In the genomic region with DNA sequence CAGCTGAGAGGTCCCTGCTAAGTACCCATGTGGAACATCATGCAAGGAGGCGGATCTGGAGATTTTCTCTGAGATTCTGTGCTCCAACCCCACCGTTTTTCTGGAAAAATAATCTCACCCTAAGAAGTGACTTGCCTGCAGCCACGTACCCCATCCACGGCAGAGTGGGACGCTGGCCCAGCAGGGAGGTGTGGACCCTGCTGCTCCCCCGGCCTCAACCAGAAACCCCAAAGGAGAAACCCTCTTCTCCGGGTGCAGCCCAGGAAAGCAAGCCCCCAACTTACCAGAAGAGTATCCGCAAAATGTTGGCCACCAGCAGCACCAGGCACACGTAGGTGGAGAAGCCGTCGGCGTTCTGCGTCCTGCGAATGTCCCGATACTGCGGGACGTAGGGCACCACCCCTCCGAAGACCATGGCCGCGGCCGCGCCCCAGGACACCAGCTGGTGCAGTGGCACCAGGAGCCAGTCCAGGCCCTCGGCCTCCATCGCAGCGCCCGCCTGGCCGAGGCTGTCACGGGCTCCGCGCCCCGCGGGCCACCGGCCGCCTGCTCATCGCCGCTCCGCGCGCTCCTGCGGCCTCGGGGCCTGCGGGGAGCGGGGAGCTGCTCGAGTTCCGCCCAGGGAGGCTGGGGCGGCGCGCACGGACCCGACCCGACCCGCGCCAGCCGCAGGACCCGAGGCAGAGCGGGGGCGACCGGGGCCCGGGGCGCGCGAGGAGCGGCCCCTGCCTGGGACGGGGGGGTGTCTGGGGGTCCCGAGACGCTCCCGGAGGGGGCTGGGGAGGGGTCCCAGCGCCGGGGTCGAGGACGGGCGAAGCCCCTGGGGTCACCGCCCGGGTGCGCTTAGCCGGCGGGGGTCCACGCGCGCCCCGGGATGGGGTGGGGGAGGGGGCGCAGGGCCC, we compare ENCODE assay signal across 8 cellular contexts. TPM values are rescaled to one million over a fixed set of nuclear protein-coding genes. Genes with fewer than 3 reads are reported as not detected.
DNase-seq lines count a peak whose midpoint lies in the region; ATAC-seq and TF ChIP-seq lines count a peak whose summit lies in the region.

No MANE protein-coding gene starts in this region.

- peaks cover 6% of the 10 kb centered on the region for H3K36me3 ChIP-seq in A673 (ENCODE audit: insufficient read depth, low read length, poor library complexity, severe bottlenecking)

- peak overlapping the region; percentile 83 for H3K4me3 Mint-ChIP-seq in activated T-cell treated with anti-CD3 and anti-CD28 coated beads, Interleukin-2, amount 50 U/mL, for 24 hours

- no peaks in the 10 kb centered on the region for H3K27me3 Mint-ChIP-seq in activated T-cell treated with anti-CD3 and anti-CD28 coated beads, Interleukin-2, amount 50 U/mL, for 24 hours

- DNase-seq in A673 (ENCODE audit: low spot score), result peak; percentile 20
- DNase-seq in HL-60 (ENCODE audit: low read depth in 1 of 2, low spot score in 1 of 2), result peak in 1 of 2 experiments; percentile 52
- peak; percentile 55 for DNase-seq in activated T-cell treated with anti-CD3 and anti-CD28 coated beads, Interleukin-2, amount 50 U/mL, for 24 hours
- DNase-seq in germinal center (ENCODE audit: low spot score), result peak; percentile 68
- DNase-seq in omental fat pad (ENCODE audit: low spot score), result peak; percentile 22
- no peak for DNase-seq in COLO829 (ENCODE audit: low spot score)
- DNase-seq in foreskin melanocyte, result no peak

- H3K36me3 Mint-ChIP-seq in activated T-cell treated with anti-CD3 and anti-CD28 coated beads, Interleukin-2, amount 50 U/mL, for 24 hours (ENCODE audit: low read depth), result peaks cover 31% of the 10 kb centered on the region

- POLR2A ChIA-PET in A673 (lab: Charles Lee; ENCODE audit: low non-redundant PET), result no interaction called here

- CTCF ChIA-PET in A673 (lab: Charles Lee), result interaction anchor here (0.6 kb wide), 1 partner anchor 159 kb away, joined by 3 read pairs; no protein-coding TSS in a partner anchor

- no peak for TF ChIP-seq CTCF in A673 (conservative IDR thresholded peaks at IDR 0.05; ENCODE audit: low read depth, low read length)
- TF ChIP-seq CTCF in HL-60 (IDR thresholded peaks at IDR 0.05; ENCODE audit: insufficient read depth, low read length), result no peak
- no peak for TF ChIP-seq CTCF in omental fat pad (IDR thresholded peaks at IDR 0.05)

- no peaks in the 10 kb centered on the region for H3K9me3 Mint-ChIP-seq in activated T-cell treated with anti-CD3 and anti-CD28 coated beads, Interleukin-2, amount 50 U/mL, for 24 hours

- peak overlapping the region; percentile 60 for H3K27ac Mint-ChIP-seq in activated T-cell treated with anti-CD3 and anti-CD28 coated beads, Interleukin-2, amount 50 U/mL, for 24 hours

- peak; percentile 33 for ATAC-seq in GM18511 (IDR thresholded peaks at IDR 0.05; ENCODE audit: unreplicated experiment)
- peak; percentile 50 for ATAC-seq in omental fat pad (ENCODE audit: low FRiP score)

- peaks cover 14% of the 10 kb centered on the region for H3K4me1 ChIP-seq in A673 (ENCODE audit: insufficient read depth, low read length, poor library complexity, severe bottlenecking)

- no peaks in the 10 kb centered on the region for H3K27me3 ChIP-seq in A673 (replicated peaks; ENCODE audit: insufficient read depth, low read depth, low read length, poor library complexity)
- H3K27me3 ChIP-seq in HL-60 (ENCODE audit: insufficient read depth, poor library complexity, severe bottlenecking), result no peaks in the 10 kb centered on the region

- H3K27ac ChIP-seq in A673 (ENCODE audit: low read depth, low read length, poor library complexity, severe bottlenecking), result peak overlapping the region; percentile 80
- H3K27ac ChIP-seq in HL-60 (replicated peaks), result peak overlapping the region; percentile 70

- H3K4me3 ChIP-seq in A673 (ENCODE audit: low read depth, low read length, poor library complexity, severe bottlenecking), result peak overlapping the region; percentile 93
- H3K4me3 ChIP-seq in HL-60 (replicated peaks; ENCODE audit: insufficient read depth, low read length), result peak overlapping the region; percentile 92

- no TSS peak for BruUV-seq in A673 (replicated peaks; lab: Mats Ljungman, UMichigan)

- H3K9me3 ChIP-seq in A673 (ENCODE audit: low read depth, low read length, poor library complexity, severe bottlenecking), result no peaks in the 10 kb centered on the region

- H3K4me1 Mint-ChIP-seq in activated T-cell treated with anti-CD3 and anti-CD28 coated beads, Interleukin-2, amount 50 U/mL, for 24 hours (ENCODE audit: low read depth), result peaks cover 46% of the 10 kb centered on the region

- intact Hi-C loops in A673 (cut with micrococcal nuclease; ENCODE audit: unreplicated experiment), result loop anchor here (5.0 to 10.0 kb wide), 2 partner anchors 82 to 156 kb away; a partner anchor contains a TSS

RNA-seq across cellular contexts. Expression of a gene that starts 0.8 kb away (rescaled TPM):
- total RNA-seq in A673 (2021), result 28.0 and 34.9 TPM in 2 replicates
- total RNA-seq in omental fat pad, result 100 to 1,000 TPM in 2 of 4 donors, 10 to 100 TPM in 2; 69.4 to 176 (median 103) TPM

RNA-seq across cellular contexts. Expression of a gene that starts 13.8 kb away (rescaled TPM):
- total RNA-seq in A673 (2021) (1.1 and 1.9 TPM in 2 replicates), omental fat pad (10 to 100 TPM; 13.2 to 20.1 (median 17.3) TPM)

RNA-seq across cellular contexts. Expression of a gene that starts 37.7 kb away (rescaled TPM):
- total RNA-seq in A673 (2021) (201 and 216 TPM in 2 replicates), omental fat pad (10 to 100 TPM; 18.0 to 47.6 (median 33.6) TPM)

Comparison
In these comparisons a context has a peak if more than half of its experiments do, and no peak if none do; other contexts are left out.
1. DNase-seq: peak in A673 (single experiment), activated T-cell treated with anti-CD3 and anti-CD28 coated beads, Interleukin-2, amount 50 U/mL, for 24 hours (single experiment), germinal center (single experiment) and omental fat pad (single experiment); none in COLO829 (single experiment) and foreskin melanocyte (single experiment).